ENCODE assay signal across 19 cellular contexts in genomic region chr2:129274038-129274415, GRCh38.
A peak's percentile ranks its signal among the peaks of the same experiment; 100 is the strongest.
DNase-seq lines count a peak whose midpoint lies in the region; ATAC-seq and TF ChIP-seq lines count a peak whose summit lies in the region.
"Had no signal": no experiment of that assay in that cellular context is flagged by ENCODE, and none has a peak within 500 bp of the region (broad histone marks: within the 10 kb centered on the region; RNA-seq: fewer than 3 reads in every experiment).

No MANE protein-coding gene starts in this region.

- H3F3A ChIP-seq in MM.1S (ENCODE audit: insufficient read depth, low read length), result no peaks in the 10 kb centered on the region

- no peaks in the 10 kb centered on the region for H3K9me2 ChIP-seq in MM.1S (replicated peaks; ENCODE audit: insufficient read depth, low read length)

- no peaks in the 10 kb centered on the region for H3K36me3 ChIP-seq in gastrocnemius medialis
- H3K36me3 ChIP-seq in MM.1S (replicated peaks; ENCODE audit: insufficient read depth, low read length), result no peaks in the 10 kb centered on the region
- H3K36me3 ChIP-seq: HAP-1 had no signal

- H3K9me3 ChIP-seq in gastrocnemius medialis, result peaks cover 0 to 1% (median 0%) of the 10 kb centered on the region in 3 donors
- H3K9me3 ChIP-seq in MM.1S (replicated peaks; ENCODE audit: insufficient read depth, low read length), result no peaks in the 10 kb centered on the region
- H3K9me3 ChIP-seq: HAP-1 had no signal

- no peak overlapping the region for H3K4me2 ChIP-seq in MM.1S (ENCODE audit: low read depth, low read length)

- H3K4me1 Mint-ChIP-seq in stimulated activated memory B cell treated with anti-CD40 and anti-IgM and Interleukin-4, amounts not matched to agents 10 μg/mL and 1 μg/mL and 100 μg/mL, for 72 hours, result no peaks in the 10 kb centered on the region
- H3K4me1 Mint-ChIP-seq: CD4-positive, alpha-beta memory T cell had no signal

- TF ChIP-seq CTCF in gastrocnemius medialis (IDR thresholded peaks at IDR 0.05 in 4 of 5, conservative IDR thresholded peaks at IDR 0.05 in 1 of 5), result no peak
- no peak for TF ChIP-seq CTCF in MM.1S (IDR thresholded peaks at IDR 0.05; ENCODE audit: low read length)

- no peaks in the 10 kb centered on the region for H3K79me2 ChIP-seq in MM.1S (ENCODE audit: low read length)

- no peak overlapping the region for H3K9ac ChIP-seq in MM.1S (ENCODE audit: low read length)

- no peaks in the 10 kb centered on the region for H3K27me3 ChIP-seq in gastrocnemius medialis
- H3K27me3 ChIP-seq in MM.1S (replicated peaks; ENCODE audit: insufficient read depth, low read length), result no peaks in the 10 kb centered on the region

- H3K4me1 ChIP-seq in gastrocnemius medialis (peaks cover 4 to 17% of the 10 kb centered on the region in 2 donors), MM.1S (ENCODE audit: low read length) (no peaks in the 10 kb centered on the region)
- H3K4me1 ChIP-seq: HAP-1 had no signal

- no peaks in the 10 kb centered on the region for H3K27me3 Mint-ChIP-seq in stimulated activated memory B cell treated with anti-CD40 and anti-IgM and Interleukin-4, amounts not matched to agents 10 μg/mL and 1 μg/mL and 100 μg/mL, for 72 hours
- H3K27me3 Mint-ChIP-seq: CD4-positive, alpha-beta memory T cell had no signal

- no peak overlapping the region for H2AFZ ChIP-seq in MM.1S (ENCODE audit: low read length)

- in situ Hi-C loops in gastrocnemius medialis (cut with MboI; ENCODE audit: low sequenced_read_pairs in 4 of 4), result no loop called here

- peaks cover 6% of the 10 kb centered on the region for H3K9me3 Mint-ChIP-seq in stimulated activated memory B cell treated with anti-CD40 and anti-IgM and Interleukin-4, amounts not matched to agents 10 μg/mL and 1 μg/mL and 100 μg/mL, for 72 hours

- peak overlapping the region; percentile 59 to 81 (median 70) for H3K27ac ChIP-seq in gastrocnemius medialis
- no peak overlapping the region for H3K27ac ChIP-seq in MM.1S (ENCODE audit: low read length)

- DNase-seq in DMS 273 (lab: John Stamatoyannopoulos, UW; ENCODE audit: unreplicated experiment) (peak; percentile 74), DMS 273 treated with DMSO at 0.1 percent for 48 hours (lab: John Stamatoyannopoulos, UW) (peak; percentile 22), gastrocnemius medialis (peak; percentile 59 to 62), iPS-NIHi11 (ENCODE audit: low spot score) (no peak), SHP77 treated with DMSO at 0.1 percent for 48 hours (lab: John Stamatoyannopoulos, UW) (no peak), NCI-H82 (lab: John Stamatoyannopoulos, UW) (no peak), MM.1S (no peak)
- DNase-seq: C1 segment of cervical spinal cord; Calu3; CD4-positive, alpha-beta memory T cell; COR-L47; DMS79; EL; GDM1; GOT3; HFFc6 had no signal

- H4K20me1 ChIP-seq in MM.1S (ENCODE audit: insufficient read depth, low read length), result no peaks in the 10 kb centered on the region

- H3K4me3 Mint-ChIP-seq in stimulated activated memory B cell treated with anti-CD40 and anti-IgM and Interleukin-4, amounts not matched to agents 10 μg/mL and 1 μg/mL and 100 μg/mL, for 72 hours, result no peak overlapping the region
- H3K4me3 Mint-ChIP-seq: CD4-positive, alpha-beta memory T cell; HFFc6 had no signal

- no peak overlapping the region for H3K27ac Mint-ChIP-seq in stimulated activated memory B cell treated with anti-CD40 and anti-IgM and Interleukin-4, amounts not matched to agents 10 μg/mL and 1 μg/mL and 100 μg/mL, for 72 hours
- H3K27ac Mint-ChIP-seq: CD4-positive, alpha-beta memory T cell; HFFc6 had no signal

- H3K4me3 ChIP-seq in gastrocnemius medialis (no peak overlapping the region), MM.1S (ENCODE audit: low read length) (no peak overlapping the region)
- H3K4me3 ChIP-seq: GM12878, HAP-1 had no signal

- intact Hi-C loops in gastrocnemius medialis (cut with DNase I; ENCODE audit: low total_unique reads), result no loop called here

- TF ChIP-seq POLR2A in gastrocnemius medialis (IDR thresholded peaks at IDR 0.05), result no peak

- ATAC-seq in gastrocnemius medialis, result peak; percentile 76 to 84
- peak; percentile 43 for ATAC-seq in stimulated activated memory B cell treated with anti-CD40 and anti-IgM and Interleukin-4, amounts not matched to agents 10 μg/mL and 1 μg/mL and 100 μg/mL, for 72 hours
- ATAC-seq: GM12878 had no signal

- no peaks in the 10 kb centered on the region for H3K36me3 Mint-ChIP-seq in stimulated activated memory B cell treated with anti-CD40 and anti-IgM and Interleukin-4, amounts not matched to agents 10 μg/mL and 1 μg/mL and 100 μg/mL, for 72 hours
- H3K36me3 Mint-ChIP-seq: CD4-positive, alpha-beta memory T cell had no signal

Comparison
In these comparisons a context has a peak if more than half of its experiments do, and no peak if none do; other contexts are left out.
1. DNase-seq: peak in DMS 273 (single experiment), DMS 273 treated with DMSO at 0.1 percent for 48 hours (single experiment) and gastrocnemius medialis (2 of 2); none in iPS-NIHi11 (single experiment), SHP77 treated with DMSO at 0.1 percent for 48 hours (single experiment), NCI-H82 (single experiment) and MM.1S (single experiment).